In genomic region chr1:203475012-203475981, GRCh38 we compare ENCODE assay signal across 10 cellular contexts. TPM values are rescaled to one million over a fixed set of nuclear protein-coding genes. Genes with fewer than 3 reads are reported as not detected.
A peak's percentile ranks its signal among the peaks of the same experiment; 100 is the strongest.
DNase-seq lines count a peak whose midpoint lies in the region; ATAC-seq lines count a peak whose summit lies in the region.
"Had no signal": no experiment of that assay in that cellular context is flagged by ENCODE, and none has a peak within 500 bp of the region (broad histone marks: within the 10 kb centered on the region; RNA-seq: fewer than 3 reads in every experiment).

TSS of gene PRELP (plus strand) at chr1:203475806. CDS start at chr1:203483185, 7,379 bp downstream.

- H3K9ac ChIP-seq in stomach smooth muscle (ENCODE audit: low read length in 2 of 2), result peak within 1 kb of the TSS; percentile 75 to 85

- H3K27ac ChIP-seq in angular gyrus (ENCODE audit: low read depth, low read length) (peak within 1 kb of the TSS; percentile 88), iPS DF 6.9 (ENCODE audit: low read length) (no peak within 1 kb of the TSS), stomach smooth muscle (ENCODE audit: low read length) (peak within 1 kb of the TSS; percentile 88)
- H3K27ac ChIP-seq: neutrophil had no signal

- no CpG with 5 or more reads among the region's 8 CpGs for WGBS in iPS DF 6.9 (ENCODE audit: insufficient coverage, insufficient read length)

- H3K9me3 ChIP-seq in iPS DF 6.9 (ENCODE audit: control insufficient read depth, insufficient read depth, low read length), result no peaks in the 10 kb centered on the region
- no peaks in the 10 kb centered on the region for H3K9me3 ChIP-seq in stomach smooth muscle (ENCODE audit: control insufficient read depth in 2 of 2, low read length in 2 of 2)
- H3K9me3 ChIP-seq: neutrophil had no signal

- H3K36me3 ChIP-seq in iPS DF 6.9 (ENCODE audit: control insufficient read depth, insufficient read depth, low read length) (no peaks in the 10 kb centered on the region), stomach smooth muscle (ENCODE audit: control insufficient read depth in 2 of 2, insufficient read depth in 2 of 2, low read length in 2 of 2) (no peaks in the 10 kb centered on the region)
- H3K36me3 ChIP-seq: neutrophil had no signal

- peaks cover 7% of the 10 kb centered on the region; the same call in 1 of the 2 replicates for H3K4me1 ChIP-seq in iPS DF 6.9 (ENCODE audit: control insufficient read depth, insufficient read depth, low read length)
- peaks cover 49% of the 10 kb centered on the region for H3K4me1 ChIP-seq in stomach smooth muscle (ENCODE audit: control insufficient read depth, insufficient read depth, low read length)

- ATAC-seq in HG03097 (IDR thresholded peaks at IDR 0.05; ENCODE audit: low FRiP score, unreplicated experiment) (no peak), HG03439 (IDR thresholded peaks at IDR 0.05; ENCODE audit: unreplicated experiment) (no peak)

- H3K27me3 ChIP-seq in iPS DF 6.9 (ENCODE audit: control insufficient read depth, insufficient read depth, low read length) (no peaks in the 10 kb centered on the region), stomach smooth muscle (ENCODE audit: control insufficient read depth in 1 of 2, insufficient read depth in 2 of 2, low read length in 2 of 2) (no peaks in the 10 kb centered on the region)

- peak; percentile 34 for DNase-seq in HT-29 (ENCODE audit: low spot score)
- peak; percentile 60 for DNase-seq in iPS DF 6.9 (ENCODE audit: low read depth, low spot score)
- no peak for DNase-seq in DMS114 treated with DMSO at 0.1 percent for 48 hours (lab: John Stamatoyannopoulos, UW; ENCODE audit: unreplicated experiment)
- DNase-seq in NCI-H524 treated with DMSO at 0.1 percent for 48 hours (lab: John Stamatoyannopoulos, UW), result no peak
- DNase-seq: activated B cell treated with CpG ODN at 0.5 μM for 24 hours had no signal

- H3K4me3 ChIP-seq in iPS DF 6.9 (ENCODE audit: low read length), result no peak within 1 kb of the TSS
- H3K4me3 ChIP-seq in stomach smooth muscle (ENCODE audit: low read length in 2 of 2), result peak within 1 kb of the TSS; percentile 82 to 94

RNA-seq across cellular contexts. Expression of gene PRELP, which starts in this region (rescaled TPM):
- 0.13 TPM in 1 of 2 replicates, not detected in the other for total RNA-seq in HT-29 (2014; rRNA removed; shearing (Covaris generic))
- total RNA-seq: activated B cell treated with CpG ODN at 0.5 μM for 24 hours had no signal

Comparison
In these comparisons a context has a peak if more than half of its experiments do, and no peak if none do; other contexts are left out.
1. Peak in DNase-seq in HT-29; RNA of the gene not detected or under 1 TPM.